ENCODE assay signal across 11 cellular contexts in genomic region chr6:131060311-131060710, GRCh38. TPM values are rescaled to one million over a fixed set of nuclear protein-coding genes. Genes with fewer than 3 reads are reported as not detected.
A peak's percentile ranks its signal among the peaks of the same experiment; 100 is the strongest.
DNase-seq lines count a peak whose midpoint lies in the region; ATAC-seq and TF ChIP-seq lines count a peak whose summit lies in the region.
"Had no signal": no experiment of that assay in that cellular context is flagged by ENCODE, and none has a peak within 500 bp of the region (broad histone marks: within the 10 kb centered on the region; RNA-seq: fewer than 3 reads in every experiment).

No MANE protein-coding gene starts in this region.

- 53% methylated on average over 3 of the region's 3 CpGs for WGBS in hepatocyte (ENCODE audit: low lambda C conversion rate, missing lambda C conversion rate)

- ATAC-seq in activated T-cell treated with anti-CD3 and anti-CD28 coated beads, Interleukin-2, amount 50 U/mL, for 4 hours, result no peak
- no peak for ATAC-seq in T-cell (replicated peaks in 1 of 4)

- H3K36me3 ChIP-seq in hepatocyte (replicated peaks; ENCODE audit: insufficient read depth, low read depth) (no peaks in the 10 kb centered on the region), H7 (replicated peaks; ENCODE audit: control insufficient read depth, insufficient read depth, low read length) (no peaks in the 10 kb centered on the region)

- peaks cover 22% of the 10 kb centered on the region for H3K4me1 Mint-ChIP-seq in activated T-cell treated with anti-CD3 and anti-CD28 coated beads, Interleukin-2, amount 50 U/mL, for 4 hours (ENCODE audit: low read depth)
- H3K4me1 Mint-ChIP-seq in T-cell, result peaks cover 21 to 28% (median 25%) of the 10 kb centered on the region in 3 donors

- no peaks in the 10 kb centered on the region for H3K27me3 ChIP-seq in hepatocyte
- no peaks in the 10 kb centered on the region for H3K27me3 ChIP-seq in H7 (ENCODE audit: control insufficient read depth, insufficient read depth, low read length)

- peak overlapping the region; percentile 91 for H3K4me2 ChIP-seq in hepatocyte

- H3K27me3 Mint-ChIP-seq in activated T-cell treated with anti-CD3 and anti-CD28 coated beads, Interleukin-2, amount 50 U/mL, for 4 hours (ENCODE audit: low read depth), result no peaks in the 10 kb centered on the region
- no peaks in the 10 kb centered on the region for H3K27me3 Mint-ChIP-seq in T-cell

- peak overlapping the region; percentile 1 for H3K27ac ChIP-seq in hepatocyte
- H3K27ac ChIP-seq: HL-60 had no signal

- peak overlapping the region; percentile 95 for H3K4me3 ChIP-seq in hepatocyte
- no peak overlapping the region for H3K4me3 ChIP-seq in H7 (ENCODE audit: insufficient read depth, low read depth, low read length)

- H3K9me2 ChIP-seq in hepatocyte (replicated peaks; ENCODE audit: insufficient read depth), result no peaks in the 10 kb centered on the region

- POLR2A ChIA-PET in T-cell (lab: Charles Lee), result no interaction called here

- H2AFZ ChIP-seq in hepatocyte, result peak overlapping the region; percentile 16

- H3K4me3 Mint-ChIP-seq in activated T-cell treated with anti-CD3 and anti-CD28 coated beads, Interleukin-2, amount 50 U/mL, for 4 hours, result peak overlapping the region; percentile 82
- H3K4me3 Mint-ChIP-seq in T-cell, result peak overlapping the region in 1 of 3 donors; percentile 82

- peaks cover 72% of the 10 kb centered on the region for H3K79me2 ChIP-seq in hepatocyte

- TF ChIP-seq CTCF in hepatocyte (IDR thresholded peaks at IDR 0.05; ENCODE audit: poor library complexity), result no peak

- CTCF ChIA-PET in T-cell (lab: Charles Lee), result interaction anchor here in 1 of 2 donors (1.4 kb wide), 1 partner anchor 568 kb away, joined by 4 read pairs; the partner anchor contains the start of gene MED23

- peaks cover 2% of the 10 kb centered on the region for H3K36me3 Mint-ChIP-seq in activated T-cell treated with anti-CD3 and anti-CD28 coated beads, Interleukin-2, amount 50 U/mL, for 4 hours (ENCODE audit: insufficient read depth)
- H3K36me3 Mint-ChIP-seq in T-cell, result peaks cover 3% of the 10 kb centered on the region

- peaks cover 31% of the 10 kb centered on the region for H3K4me1 ChIP-seq in hepatocyte (ENCODE audit: insufficient read depth)

- no peaks in the 10 kb centered on the region for H3K9me3 ChIP-seq in hepatocyte (ENCODE audit: low read depth)

- H3K9me3 Mint-ChIP-seq in activated T-cell treated with anti-CD3 and anti-CD28 coated beads, Interleukin-2, amount 50 U/mL, for 4 hours, result peaks cover 11% of the 10 kb centered on the region
- peaks cover 0 to 17% (median 16%) of the 10 kb centered on the region in 3 donors for H3K9me3 Mint-ChIP-seq in T-cell

- no peaks in the 10 kb centered on the region for H4K20me1 ChIP-seq in hepatocyte (ENCODE audit: insufficient read depth, poor library complexity, severe bottlenecking)

- no peak for DNase-seq in activated T-cell treated with anti-CD3 and anti-CD28 coated beads, Interleukin-2, amount 50 U/mL, for 4 hours
- no peak for DNase-seq in activated T-cell treated with anti-CD3 and anti-CD28 coated beads, Interleukin-2, amount 50 U/mL, for 48 hours
- no peak for DNase-seq in T-cell
- no peak for DNase-seq in hepatocyte (ENCODE audit: low spot score)
- DNase-seq in superior temporal gyrus (ENCODE audit: extremely low spot score), result peak; percentile 61
- DNase-seq in NCI-H1694 treated with DMSO at 0.1 percent for 48 hours (lab: John Stamatoyannopoulos, UW), result no peak
- no peak for DNase-seq in NCI-H2227 (lab: John Stamatoyannopoulos, UW; ENCODE audit: unreplicated experiment)
- no peak for DNase-seq in H7
- DNase-seq: 8988T had no signal

- peak overlapping the region; percentile 9 to 30 for H3K27ac Mint-ChIP-seq in T-cell
- H3K27ac Mint-ChIP-seq: activated T-helper 1 cell treated with anti-CD3 and anti-CD28 coated beads, Interleukin-12 subunit alpha, Interleukin-12 subunit beta, Interleukin-2, Interleukin-4 antibody, amounts not matched to agents 30 ng/mL and 10 ng/mL and 1 ng/mL, durations not matched to agents 14 hours and 24 hours and 36 hours had no signal

RNA-seq across cellular contexts. Expression of gene EPB41L2, which starts 2.7 kb away (rescaled TPM):
- total RNA-seq in activated T-cell treated with anti-CD3 and anti-CD28 coated beads, Interleukin-2, amount 50 U/mL, for 4 hours, result 10 to 100 TPM; 11.7 to 18.0 (median 15.3) TPM
- total RNA-seq in T-cell (10 to 100 TPM; 11.1 to 15.0 (median 13.6) TPM), hepatocyte (35.8 and 45.5 TPM in 2 replicates)
- 21.6 and 27.4 TPM in 2 replicates for polyA plus RNA-seq in hepatocyte
- 25.9 and 26.6 TPM in 2 replicates for total RNA-seq in H7 (2014; rRNA removed; shearing (Covaris generic))
